In the genomic region with DNA sequence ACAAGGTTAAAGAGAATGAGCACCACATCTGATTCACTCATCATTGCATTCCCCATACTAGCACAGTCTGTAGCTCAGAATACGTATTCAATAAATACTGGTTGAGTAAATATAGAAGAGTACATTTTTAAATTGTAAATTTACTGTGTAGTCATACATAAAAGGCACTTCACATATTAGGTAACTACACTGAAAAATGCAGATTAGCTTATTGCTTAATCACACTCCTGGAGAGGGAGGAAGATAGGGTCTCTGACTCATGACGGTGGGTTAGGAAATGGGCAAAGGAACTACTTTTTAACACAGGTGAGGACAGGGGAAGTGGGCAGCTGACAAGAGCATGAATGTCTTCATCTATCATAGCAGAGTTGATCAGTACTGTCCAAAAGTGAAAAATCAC, we compare ENCODE assay signal across 2 cellular contexts.
A peak's percentile ranks its signal among the peaks of the same experiment; 100 is the strongest.
TF ChIP-seq lines count a peak whose summit lies in the region.

No MANE protein-coding gene starts in this region.

TF ChIP-seq in IMR-90, 13 proteins besides CTCF, POLR2A, EP300 and RAD21:
- TF ChIP-seq RFX5 (IDR thresholded peaks at IDR 0.05; ENCODE audit: low read depth, low read length) (no peak), ELK1 (IDR thresholded peaks at IDR 0.05; ENCODE audit: borderline replicate concordance, low read depth, low read length) (no peak), RCOR1 (IDR thresholded peaks at IDR 0.05; ENCODE audit: insufficient replicate concordance, low read length) (no peak), NFE2L2 (IDR thresholded peaks at IDR 0.05; ENCODE audit: low read depth, low read length) (no peak), MXI1 (IDR thresholded peaks at IDR 0.05; ENCODE audit: borderline replicate concordance, low read depth, low read length) (no peak), CEBPB (IDR thresholded peaks at IDR 0.05; ENCODE audit: low read depth, low read length) (peak; percentile 57; the same call in 1 of the 2 replicates), CHD1 (IDR thresholded peaks at IDR 0.05; ENCODE audit: low read depth, low read length) (no peak)

TF ChIP-seq in H1, 55 proteins besides CTCF, POLR2A, EP300 and RAD21:
- TF ChIP-seq RFX5 (IDR thresholded peaks at IDR 0.05; ENCODE audit: borderline replicate concordance, low read depth, low read length) (no peak), TEAD4 (IDR thresholded peaks at IDR 0.05; ENCODE audit: low read depth, low read length) (no peak), CREB1 (IDR thresholded peaks at IDR 0.05) (no peak), TCF12 (IDR thresholded peaks at IDR 0.05; ENCODE audit: low read depth, low read length) (no peak), CHD7 (IDR thresholded peaks at IDR 0.05; ENCODE audit: insufficient replicate concordance, low read length) (no peak), CEBPB (IDR thresholded peaks at IDR 0.05; ENCODE audit: low read depth, low read length) (peak; percentile 70; the same call in 1 of the 2 replicates), MAFK (IDR thresholded peaks at IDR 0.05; ENCODE audit: low read depth, low read length) (no peak), RBBP5 (IDR thresholded peaks at IDR 0.05; ENCODE audit: borderline replicate concordance, low read depth, low read length) (no peak), KDM4A (IDR thresholded peaks at IDR 0.05; ENCODE audit: low read depth, low read length, severe bottlenecking) (no peak)
